15 cellular contexts compared by ENCODE assay signal in the genomic region with DNA sequence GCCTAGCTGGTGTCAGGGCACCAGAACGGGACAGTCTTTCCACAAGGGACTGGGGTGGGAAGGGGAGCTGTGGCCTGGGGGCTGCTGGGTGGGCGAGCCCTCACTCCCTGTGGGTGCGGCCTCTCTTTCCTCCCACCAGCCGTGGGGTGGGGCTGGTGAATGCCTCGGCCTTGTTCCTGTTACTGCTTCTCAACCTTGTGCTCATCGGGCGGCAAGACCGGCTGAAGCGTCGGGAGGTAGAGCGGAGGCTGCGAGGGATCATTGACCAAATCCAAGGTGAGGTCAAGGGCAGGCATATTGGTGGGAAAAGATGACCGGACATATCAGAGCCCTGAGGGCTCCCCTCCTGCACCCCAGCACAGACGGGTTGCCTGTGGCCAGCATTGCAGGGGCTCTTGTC. TPM values are rescaled to one million over a fixed set of nuclear protein-coding genes. Genes with fewer than 3 reads are reported as not detected.
A peak's percentile ranks its signal among the peaks of the same experiment; 100 is the strongest.
DNase-seq lines count a peak whose midpoint lies in the region; ATAC-seq and TF ChIP-seq lines count a peak whose summit lies in the region.
"Had no signal": no experiment of that assay in that cellular context is flagged by ENCODE, and none has a peak within 500 bp of the region (broad histone marks: within the 10 kb centered on the region; RNA-seq: fewer than 3 reads in every experiment).

No MANE protein-coding gene starts in this region.

- POLR2A ChIA-PET in activated naive CD8-positive, alpha-beta T cell treated with anti-CD3 and anti-CD28 coated beads, Interleukin-2, amount 10 ng/mL, durations not matched to agents 7 days and 5 days (lab: Charles Lee): interaction anchor here (0.8 to 4.6 kb wide), 2 partner anchors 29 to 224 kb away, joined by 4 to 27 read pairs; partner anchors contain the start of genes GGA3, MRPS7 and TMEM94
- POLR2A ChIA-PET in RWPE1 (lab: Yijun Ruan, JAX; ENCODE audit: low non-redundant PET): interaction anchor here (0.6 kb wide), 1 partner anchor 586 kb away, joined by 4 read pairs; no protein-coding TSS in a partner anchor

- CTCF ChIA-PET in RWPE1 (lab: Yijun Ruan, JAX): no interaction called here

- peaks cover 18% of the 10 kb centered on the region for H3K36me3 Mint-ChIP-seq in activated naive CD8-positive, alpha-beta T cell treated with anti-CD3 and anti-CD28 coated beads, Interleukin-2, amount 10 ng/mL, durations not matched to agents 7 days and 5 days
- no peaks in the 10 kb centered on the region for H3K36me3 Mint-ChIP-seq in naive B cell
- no peaks in the 10 kb centered on the region for H3K36me3 Mint-ChIP-seq in activated T-cell treated with anti-CD3 and anti-CD28 coated beads, Interleukin-2, amount 50 U/mL, for 72 hours (ENCODE audit: insufficient read depth in 2 of 2)

- no peak overlapping the region for H3K4me3 Mint-ChIP-seq in activated naive CD8-positive, alpha-beta T cell treated with anti-CD3 and anti-CD28 coated beads, Interleukin-2, amount 10 ng/mL, durations not matched to agents 7 days and 5 days
- peak overlapping the region in 6 of 8 donors; percentile 25 to 73 (median 44) for H3K4me3 Mint-ChIP-seq in naive B cell
- peak overlapping the region in 1 of 2 donors; percentile 50 for H3K4me3 Mint-ChIP-seq in activated T-cell treated with anti-CD3 and anti-CD28 coated beads, Interleukin-2, amount 50 U/mL, for 72 hours

- intact Hi-C loops in heart left ventricle (cut with DNase I) (no loop called here), cardiac septum (cut with DNase I) (loop anchor here (5.0 kb wide), 1 partner anchor 59 kb away; no protein-coding TSS in a partner anchor)

- peaks cover 0 to 20% (median 5%) of the 10 kb centered on the region in 9 donors for H3K36me3 ChIP-seq in heart left ventricle
- H3K36me3 ChIP-seq: cardiac muscle cell had no signal

- peak overlapping the region; percentile 98 for H3K27ac Mint-ChIP-seq in activated naive CD8-positive, alpha-beta T cell treated with anti-CD3 and anti-CD28 coated beads, Interleukin-2, amount 10 ng/mL, durations not matched to agents 7 days and 5 days
- peak overlapping the region in 2 of 6 donors; percentile 61 to 81 for H3K27ac Mint-ChIP-seq in naive B cell
- H3K27ac Mint-ChIP-seq in activated T-cell treated with anti-CD3 and anti-CD28 coated beads, Interleukin-2, amount 50 U/mL, for 72 hours: no peak overlapping the region

- DNase-seq in heart left ventricle (peak in 3 of 5 donors; percentile 20 to 28 (median 26)), cardiac septum (ENCODE audit: low spot score) (no peak), naive B cell (no peak), RWPE1 (ENCODE audit: low spot score) (no peak), HUDEP-2 (lab: John Stamatoyannopoulos, UW; ENCODE audit: unreplicated experiment in 76 of 76) (no peak), foreskin melanocyte (no peak)
- no peak for DNase-seq in activated naive CD8-positive, alpha-beta T cell treated with anti-CD3 and anti-CD28 coated beads, Interleukin-2, amount 10 ng/mL, durations not matched to agents 7 days and 5 days
- no peak for DNase-seq in activated T-cell treated with anti-CD3 and anti-CD28 coated beads, Interleukin-2, amount 50 U/mL, for 72 hours
- DNase-seq: HCEC 1CT, mesendoderm, NCI-H2029 treated with DMSO at 0.1 percent for 48 hours, NCI-H510A treated with DMSO at 0.1 percent for 48 hours, OCI-M1 had no signal

- H3K27me3 Mint-ChIP-seq in activated naive CD8-positive, alpha-beta T cell treated with anti-CD3 and anti-CD28 coated beads, Interleukin-2, amount 10 ng/mL, durations not matched to agents 7 days and 5 days: no peaks in the 10 kb centered on the region
- H3K27me3 Mint-ChIP-seq in naive B cell: no peaks in the 10 kb centered on the region
- no peaks in the 10 kb centered on the region for H3K27me3 Mint-ChIP-seq in activated T-cell treated with anti-CD3 and anti-CD28 coated beads, Interleukin-2, amount 50 U/mL, for 72 hours (ENCODE audit: low read depth)

- no peak for ATAC-seq in heart left ventricle
- no peak for ATAC-seq in activated naive CD8-positive, alpha-beta T cell treated with anti-CD3 and anti-CD28 coated beads, Interleukin-2, amount 10 ng/mL, durations not matched to agents 7 days and 5 days (ENCODE audit: low read depth)
- no peak for ATAC-seq in naive B cell (ENCODE audit: low read depth in 2 of 2)
- no peak for ATAC-seq in activated T-cell treated with anti-CD3 and anti-CD28 coated beads, Interleukin-2, amount 50 U/mL, for 72 hours (replicated peaks in 1 of 2)

- WGBS in heart left ventricle, 4 donors: 82 to 91% (median 86%) methylated on average over 12 to 14 of the region's 14 CpGs

- H3K4me1 ChIP-seq in heart left ventricle: peaks cover 6 to 75% (median 54%) of the 10 kb centered on the region in 12 donors

- H3K27me3 ChIP-seq in heart left ventricle: no peaks in the 10 kb centered on the region
- H3K27me3 ChIP-seq: cardiac muscle cell, vagina had no signal

- no peak for TF ChIP-seq POLR2A in heart left ventricle (IDR thresholded peaks at IDR 0.05)

- H3K4me3 ChIP-seq in heart left ventricle: peak overlapping the region in 2 of 12 donors; percentile 3
- H3K4me3 ChIP-seq: cardiac muscle cell, vagina had no signal

- H3K27ac ChIP-seq in heart left ventricle (peak overlapping the region in 9 of 12 donors; percentile 27 to 77 (median 58)), RWPE1 (no peak overlapping the region)
- H3K27ac ChIP-seq: cardiac muscle cell, vagina had no signal

- H3K9me3 Mint-ChIP-seq in activated naive CD8-positive, alpha-beta T cell treated with anti-CD3 and anti-CD28 coated beads, Interleukin-2, amount 10 ng/mL, durations not matched to agents 7 days and 5 days: no peaks in the 10 kb centered on the region
- H3K9me3 Mint-ChIP-seq in naive B cell: no peaks in the 10 kb centered on the region
- H3K9me3 Mint-ChIP-seq in activated T-cell treated with anti-CD3 and anti-CD28 coated beads, Interleukin-2, amount 50 U/mL, for 72 hours: peaks cover 0 to 3% of the 10 kb centered on the region in 2 donors

- H3K9me3 ChIP-seq in heart left ventricle: no peaks in the 10 kb centered on the region
- H3K9me3 ChIP-seq: vagina had no signal

- no peak for TF ChIP-seq CTCF in heart left ventricle (IDR thresholded peaks at IDR 0.05)
- no peak for TF ChIP-seq CTCF in RWPE1 (conservative IDR thresholded peaks at IDR 0.05; ENCODE audit: low read depth)

- peaks cover 23% of the 10 kb centered on the region for H3K4me1 Mint-ChIP-seq in activated naive CD8-positive, alpha-beta T cell treated with anti-CD3 and anti-CD28 coated beads, Interleukin-2, amount 10 ng/mL, durations not matched to agents 7 days and 5 days
- H3K4me1 Mint-ChIP-seq in naive B cell: peaks cover 29 to 37% (median 34%) of the 10 kb centered on the region in 3 donors
- peaks cover 19% of the 10 kb centered on the region for H3K4me1 Mint-ChIP-seq in activated T-cell treated with anti-CD3 and anti-CD28 coated beads, Interleukin-2, amount 50 U/mL, for 72 hours (ENCODE audit: low read depth)

RNA-seq across cellular contexts. Expression of gene CASKIN2, which starts 29.2 kb away (rescaled TPM):
- total RNA-seq in heart left ventricle (10 to 100 TPM; 27.1 to 51.2 (median 39.3) TPM), cardiac septum (48.2 TPM)
- polyA plus RNA-seq in heart left ventricle (10 to 100 TPM; 19.5 to 23.2 TPM), naive B cell (ENCODE audit: low read depth in 6 of 6) (under 1 TPM in 1 of 6 donors, not detected in 5; 0.29 TPM)
- 1 to 10 TPM in 1 of 2 experiments, under 1 TPM in 1; 0.72 to 2.3 TPM for total RNA-seq in activated naive CD8-positive, alpha-beta T cell treated with anti-CD3 and anti-CD28 coated beads, Interleukin-2, amount 10 ng/mL, durations not matched to agents 7 days and 5 days
- total RNA-seq in activated T-cell treated with anti-CD3 and anti-CD28 coated beads, Interleukin-2, amount 50 U/mL, for 72 hours: 1 to 10 TPM; 4.1 to 6.6 TPM

RNA-seq across cellular contexts. Expression of gene TMEM94, which starts 29.7 kb away (rescaled TPM):
- total RNA-seq in heart left ventricle (100 to 1,000 TPM in 1 of 9 donors, 10 to 100 TPM in 8; 35.7 to 130 (median 52.7) TPM), cardiac septum (56.6 TPM)
- polyA plus RNA-seq in heart left ventricle (10 to 100 TPM; 34.1 to 35.0 TPM), naive B cell (ENCODE audit: low read depth in 6 of 6) (10 to 100 TPM in 2 of 6 donors, 1 to 10 TPM in 4; 6.3 to 25.9 (median 9.0) TPM)
- total RNA-seq in activated naive CD8-positive, alpha-beta T cell treated with anti-CD3 and anti-CD28 coated beads, Interleukin-2, amount 10 ng/mL, durations not matched to agents 7 days and 5 days: 100 to 1,000 TPM; 112 to 115 TPM
- 10 to 100 TPM; 70.7 to 76.4 TPM for total RNA-seq in activated T-cell treated with anti-CD3 and anti-CD28 coated beads, Interleukin-2, amount 50 U/mL, for 72 hours

RNA-seq across cellular contexts. Expression of gene TSEN54, which starts 30.2 kb away (rescaled TPM):
- total RNA-seq in heart left ventricle (10 to 100 TPM in 2 of 9 donors, 1 to 10 TPM in 7; 4.0 to 11.6 (median 7.1) TPM), cardiac septum (7.7 TPM)
- polyA plus RNA-seq in heart left ventricle (10 to 100 TPM in 1 of 2 donors, 1 to 10 TPM in 1; 9.4 to 12.4 TPM), naive B cell (ENCODE audit: low read depth in 6 of 6) (10 to 100 TPM; 18.3 to 42.3 (median 23.7) TPM)
- total RNA-seq in activated naive CD8-positive, alpha-beta T cell treated with anti-CD3 and anti-CD28 coated beads, Interleukin-2, amount 10 ng/mL, durations not matched to agents 7 days and 5 days: 10 to 100 TPM; 75.2 to 76.0 TPM
- total RNA-seq in activated T-cell treated with anti-CD3 and anti-CD28 coated beads, Interleukin-2, amount 50 U/mL, for 72 hours: 10 to 100 TPM; 34.8 to 49.5 TPM

RNA-seq across cellular contexts. Expression of gene LLGL2, which starts 39.3 kb away (rescaled TPM):
- 1 to 10 TPM; 1.8 to 5.9 (median 3.4) TPM for total RNA-seq in heart left ventricle
- 1 to 10 TPM; 6.6 to 8.1 TPM for polyA plus RNA-seq in heart left ventricle
- 4.7 TPM for total RNA-seq in cardiac septum
- 10 to 100 TPM; 36.9 to 37.2 TPM for total RNA-seq in activated naive CD8-positive, alpha-beta T cell treated with anti-CD3 and anti-CD28 coated beads, Interleukin-2, amount 10 ng/mL, durations not matched to agents 7 days and 5 days
- polyA plus RNA-seq in naive B cell (ENCODE audit: low read depth in 6 of 6): 10 to 100 TPM in 3 of 6 donors, 1 to 10 TPM in 3; 6.1 to 14.4 (median 10.4) TPM
- total RNA-seq in activated T-cell treated with anti-CD3 and anti-CD28 coated beads, Interleukin-2, amount 50 U/mL, for 72 hours: 10 to 100 TPM; 12.5 to 17.4 TPM

Comparison
In these comparisons a context has a peak if more than half of its experiments do, and no peak if none do; other contexts are left out.
1. DNase-seq: peak in heart left ventricle (3 of 5); none in cardiac septum (single experiment), activated naive CD8-positive, alpha-beta T cell treated with anti-CD3 and anti-CD28 coated beads, Interleukin-2, amount 10 ng/mL, durations not matched to agents 7 days and 5 days (single experiment), naive B cell (single experiment), RWPE1 (single experiment), HUDEP-2 (0 of 76), foreskin melanocyte (single experiment) and activated T-cell treated with anti-CD3 and anti-CD28 coated beads, Interleukin-2, amount 50 U/mL, for 72 hours (0 of 2).